15 cellular contexts compared by ENCODE assay signal in genomic region chr10:52437205-52437646, GRCh38.
DNase-seq lines count a peak whose midpoint lies in the region; ATAC-seq, FAIRE-seq and TF ChIP-seq lines count a peak whose summit lies in the region.
"Had no signal": no experiment of that assay in that cellular context is flagged by ENCODE, and none has a peak within 500 bp of the region (broad histone marks: within the 10 kb centered on the region; RNA-seq: fewer than 3 reads in every experiment).

No MANE protein-coding gene starts in this region.

- no peaks in the 10 kb centered on the region for H3K9me3 ChIP-seq in SJSA1 (replicated peaks)
- H3K9me3 ChIP-seq: gastroesophageal sphincter, right atrium auricular region had no signal

- no peak for FAIRE-seq in D721Med (lab: Jason Lieb, UNC)

- H3K27me3 ChIP-seq in SJSA1 (replicated peaks) = no peaks in the 10 kb centered on the region
- H3K27me3 ChIP-seq: gastroesophageal sphincter, right atrium auricular region had no signal

- peaks cover 0 to 2% (median 0%) of the 10 kb centered on the region in 3 donors for H3K27me3 Mint-ChIP-seq in CD14-positive monocyte (ENCODE audit: low read depth in 3 of 3)
- H3K27me3 Mint-ChIP-seq: CD4-positive, CD25-positive, alpha-beta regulatory T cell; central memory CD8-positive, alpha-beta T cell had no signal

- H3K4me1 Mint-ChIP-seq in CD14-positive monocyte = no peaks in the 10 kb centered on the region
- H3K4me1 Mint-ChIP-seq: CD4-positive, CD25-positive, alpha-beta regulatory T cell; central memory CD8-positive, alpha-beta T cell had no signal

- no peak overlapping the region for H3K27ac Mint-ChIP-seq in CD14-positive monocyte
- H3K27ac Mint-ChIP-seq: CD4-positive, CD25-positive, alpha-beta regulatory T cell had no signal

- ATAC-seq in GM18498 (IDR thresholded peaks at IDR 0.05; ENCODE audit: unreplicated experiment) (peak; percentile 95), GM21390 (IDR thresholded peaks at IDR 0.05; ENCODE audit: unreplicated experiment) (peak; percentile 91), HG03060 (IDR thresholded peaks at IDR 0.05; ENCODE audit: low read depth, unreplicated experiment) (peak; percentile 75)
- ATAC-seq: gastroesophageal sphincter had no signal

- no peaks in the 10 kb centered on the region for H3K36me3 Mint-ChIP-seq in CD14-positive monocyte
- H3K36me3 Mint-ChIP-seq: CD4-positive, CD25-positive, alpha-beta regulatory T cell had no signal

- DNase-seq in SJSA1 (ENCODE audit: low read depth in 1 of 2, low spot score in 2 of 2) (no peak), D721Med (ENCODE audit: insufficient read length, low spot score) (no peak), GOT3 (lab: John Stamatoyannopoulos, UW) (no peak), DMS153 treated with DMSO at 0.1 percent for 48 hours (lab: John Stamatoyannopoulos, UW; ENCODE audit: unreplicated experiment) (no peak), CD14-positive monocyte (ENCODE audit: low spot score) (no peak)
- DNase-seq: CD4-positive, CD25-positive, alpha-beta regulatory T cell; KBM-7; mesendoderm; NCI-H226 had no signal

- no peaks in the 10 kb centered on the region for H3K36me3 ChIP-seq in SJSA1
- H3K36me3 ChIP-seq: gastroesophageal sphincter, right atrium auricular region had no signal

- H3K9me3 Mint-ChIP-seq in CD14-positive monocyte = peaks cover 0 to 3% (median 2%) of the 10 kb centered on the region in 7 donors

- no peak overlapping the region for H3K4me3 Mint-ChIP-seq in CD14-positive monocyte
- H3K4me3 Mint-ChIP-seq: CD4-positive, CD25-positive, alpha-beta regulatory T cell; central memory CD8-positive, alpha-beta T cell had no signal

- H3K4me3 ChIP-seq in SJSA1 = no peak overlapping the region
- H3K4me3 ChIP-seq: gastroesophageal sphincter, right atrium auricular region had no signal

- H3K27ac ChIP-seq in SJSA1 = peak overlapping the region; percentile 34
- H3K27ac ChIP-seq: gastroesophageal sphincter, right atrium auricular region had no signal

- TF ChIP-seq CTCF in D721Med (IDR thresholded peaks at IDR 0.05; ENCODE audit: insufficient read depth, missing control alignments) (no peak), CD14-positive monocyte (IDR thresholded peaks at IDR 0.05) (no peak)

- intact Hi-C loops in CD14-positive monocyte (cut with micrococcal nuclease) = no loop called here

- peaks cover 6% of the 10 kb centered on the region for H3K4me1 ChIP-seq in SJSA1 (replicated peaks)
- H3K4me1 ChIP-seq: gastroesophageal sphincter, right atrium auricular region had no signal
